Comparison of ENCODE assay signal across 23 cellular contexts in the genomic region with DNA sequence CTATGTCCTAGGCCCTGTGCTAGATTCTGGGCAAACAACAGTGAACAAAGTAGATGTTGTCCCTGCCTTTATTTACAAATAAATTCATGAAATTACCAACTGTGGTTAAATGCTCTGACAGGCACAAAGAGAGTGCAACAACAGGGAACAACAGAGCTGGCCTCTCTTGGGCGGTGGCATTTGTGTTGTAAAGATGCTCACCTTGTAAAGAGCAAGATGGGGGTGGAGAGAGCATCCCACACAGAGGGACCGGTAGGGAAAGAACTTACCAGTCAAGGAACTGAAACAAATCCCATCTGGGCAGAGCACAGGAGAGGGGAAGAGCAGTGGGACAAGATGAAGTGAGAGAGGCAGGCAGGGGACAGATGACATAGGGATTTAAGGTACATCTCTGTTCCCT. TPM values are rescaled to one million over a fixed set of nuclear protein-coding genes. Genes with fewer than 3 reads are reported as not detected.
"Had no signal": no experiment of that assay in that cellular context is flagged by ENCODE, and none has a peak within 500 bp of the region (broad histone marks: within the 10 kb centered on the region; RNA-seq: fewer than 3 reads in every experiment).

No MANE protein-coding gene starts in this region.

- H3K27me3 ChIP-seq: ovary, right atrium auricular region, right lobe of liver, stomach, tibial artery, uterus had no signal

- H3K4me3 ChIP-seq: left ventricle myocardium inferior, lung, ovary, right atrium auricular region, right lobe of liver, smooth muscle cell, stomach, thoracic aorta, tibial artery, uterus had no signal

- DNase-seq: hypothalamus; islet precursor cell; left ventricle myocardium inferior; mesendoderm; naive B cell; natural killer cell; nephron progenitor cell; ovary; right lobe of liver; stimulated activated CD4-positive, alpha-beta T cell treated with anti-CD3 and anti-CD28 coated beads, Interleukin-1b, Interleukin-23, amount 100 ng/mL, for 48 hours; stimulated activated CD4-positive, alpha-beta T cell treated with anti-CD3 and anti-CD28 coated beads, Interleukin-2, amount 100 ng/mL, for 48 hours; stimulated activated CD4-positive, alpha-beta T cell treated with anti-CD3 and anti-CD28 coated beads, Interleukin-4, amount 100 ng/mL, for 4 hours; stimulated activated CD8-positive, alpha-beta memory T cell treated with anti-CD3 and anti-CD28 coated beads, Interleukin-4, amount 100 ng/mL, for 48 hours; stimulated activated naive CD4-positive, alpha-beta T cell treated with Interleukin-2 at 50 U/mL for 16 hours; stomach; tibial artery; uterus had no signal

- H3K36me3 ChIP-seq: left ventricle myocardium inferior, ovary, right atrium auricular region, right lobe of liver, stomach, thoracic aorta, tibial artery, uterus had no signal

- H3K4me1 ChIP-seq: left ventricle myocardium inferior, right atrium auricular region, right lobe of liver, tibial artery, uterus had no signal

- H3K9me3 ChIP-seq: left ventricle myocardium inferior, ovary, right atrium auricular region, right lobe of liver, stomach, thoracic aorta, tibial artery, uterus had no signal

- H3K27ac ChIP-seq: left ventricle myocardium inferior, ovary, right atrium auricular region, right lobe of liver, thoracic aorta, tibial artery, uterus had no signal

- ATAC-seq: natural killer cell; right lobe of liver; stimulated activated memory B cell treated with anti-CD40 and anti-IgM and Interleukin-4, amounts not matched to agents 10 μg/mL and 1 μg/mL and 100 μg/mL, for 72 hours had no signal

RNA-seq across cellular contexts. Expression of a gene that starts 21.6 kb away (rescaled TPM):
- total RNA-seq: pulmonary artery endothelial cell had no signal
